Comparison of ENCODE assay signal across 10 cellular contexts in the genomic region with DNA sequence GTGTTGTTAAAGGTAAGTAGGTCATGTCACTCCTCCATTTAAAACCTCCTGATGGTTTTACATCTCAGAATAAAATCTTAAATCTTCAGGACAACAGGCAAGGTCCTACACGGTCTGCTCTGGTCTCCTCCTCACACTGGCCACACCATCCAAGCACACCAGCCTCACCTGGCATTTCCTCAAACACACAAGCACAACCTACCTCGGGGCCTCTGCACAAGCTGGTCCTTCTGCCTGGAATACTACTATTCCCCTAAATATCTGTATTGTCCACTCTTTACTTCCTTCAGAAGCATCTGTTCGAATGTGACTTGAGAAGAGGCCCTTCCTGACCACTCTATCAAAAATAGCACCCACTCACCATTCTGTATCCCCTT. TPM values are rescaled to one million over a fixed set of nuclear protein-coding genes. Genes with fewer than 3 reads are reported as not detected.
DNase-seq lines count a peak whose midpoint lies in the region; ATAC-seq and TF ChIP-seq lines count a peak whose summit lies in the region.
"Had no signal": no experiment of that assay in that cellular context is flagged by ENCODE, and none has a peak within 500 bp of the region (broad histone marks: within the 10 kb centered on the region; RNA-seq: fewer than 3 reads in every experiment).

No MANE protein-coding gene starts in this region.

- no peak overlapping the region for H3K9ac ChIP-seq in OCI-LY1 (ENCODE audit: low read length)
- H3K9ac ChIP-seq in endodermal cell (ENCODE audit: extremely low read depth, low read length, poor library complexity, severe bottlenecking): no peak overlapping the region
- H3K9ac ChIP-seq in rectal smooth muscle tissue (ENCODE audit: low read length): no peak overlapping the region

- no peak overlapping the region; the same call in 1 of the 2 replicates for H3K4me2 ChIP-seq in OCI-LY1 (ENCODE audit: low read length)

- H3K36me3 ChIP-seq in OCI-LY1 (ENCODE audit: insufficient read depth, low read length): no peaks in the 10 kb centered on the region; the same call in 1 of the 2 replicates
- no peaks in the 10 kb centered on the region for H3K36me3 ChIP-seq in endodermal cell (ENCODE audit: control insufficient read depth, insufficient read depth, low read length)
- H3K36me3 ChIP-seq in rectal smooth muscle tissue (ENCODE audit: control insufficient read depth, insufficient read depth, low read length): peaks cover 4% of the 10 kb centered on the region

- DNase-seq in Calu3: no peak
- no peak for DNase-seq in endodermal cell
- DNase-seq in iPS-NIHi7 (ENCODE audit: extremely low spot score): no peak
- no peak for DNase-seq in SHP77 treated with DMSO at 0.1 percent for 48 hours (lab: John Stamatoyannopoulos, UW)
- DNase-seq: activated gamma-delta T cell treated with Interleukin-2 at 50 U/mL for 16 hours, midbrain had no signal

- H3F3A ChIP-seq in OCI-LY1 (ENCODE audit: insufficient read depth, low read length): no peaks in the 10 kb centered on the region

- no peaks in the 10 kb centered on the region for H3K27me3 ChIP-seq in OCI-LY1 (ENCODE audit: insufficient read depth, low read length)
- no peaks in the 10 kb centered on the region for H3K27me3 ChIP-seq in endodermal cell (ENCODE audit: control insufficient read depth, insufficient read depth, low read length, poor library complexity, severe bottlenecking)
- H3K27me3 ChIP-seq in rectal smooth muscle tissue (ENCODE audit: control insufficient read depth, insufficient read depth, low read length): no peaks in the 10 kb centered on the region

- H3K27ac ChIP-seq in OCI-LY1 (ENCODE audit: low read depth, low read length, poor library complexity, severe bottlenecking) (peak overlapping the region; percentile 6), endodermal cell (ENCODE audit: low read depth, low read length) (no peak overlapping the region), rectal smooth muscle tissue (ENCODE audit: low read depth, low read length) (no peak overlapping the region)

- no peaks in the 10 kb centered on the region for H3K79me2 ChIP-seq in OCI-LY1 (ENCODE audit: insufficient read depth, low read length)

- H3K9me2 ChIP-seq in OCI-LY1 (ENCODE audit: low read depth, low read length): no peaks in the 10 kb centered on the region

- H3K27ac Mint-ChIP-seq in Calu3 (ENCODE audit: unreplicated experiment): no peak overlapping the region
- no peak overlapping the region for H3K27ac Mint-ChIP-seq in endodermal cell

- H3K27me3 Mint-ChIP-seq in Calu3 (ENCODE audit: unreplicated experiment): no peaks in the 10 kb centered on the region
- peaks cover 6% of the 10 kb centered on the region for H3K27me3 Mint-ChIP-seq in endodermal cell (ENCODE audit: insufficient read depth)

- no TSS peak for BruUV-seq in Calu3 (replicated peaks; lab: Mats Ljungman, UMichigan)

- H3K9me3 ChIP-seq in OCI-LY1 (ENCODE audit: low read length): no peaks in the 10 kb centered on the region
- no peaks in the 10 kb centered on the region for H3K9me3 ChIP-seq in endodermal cell (ENCODE audit: control insufficient read depth, low read length)

- H3K36me3 Mint-ChIP-seq in Calu3 (ENCODE audit: insufficient read depth, unreplicated experiment): peaks cover 45% of the 10 kb centered on the region
- peaks cover under 1% of the 10 kb centered on the region for H3K36me3 Mint-ChIP-seq in endodermal cell (ENCODE audit: low read depth)

- 86 to 100% methylated on average over 1 to 3 of the region's 3 CpGs for WGBS in endodermal cell (ENCODE audit: insufficient coverage in 1 of 2, insufficient read length in 1 of 2), 2 experiments

- TF ChIP-seq CTCF in Calu3 (IDR thresholded peaks at IDR 0.05; ENCODE audit: unreplicated experiment) (no peak), OCI-LY1 (IDR thresholded peaks at IDR 0.05; ENCODE audit: low read length) (no peak), endodermal cell (conservative IDR thresholded peaks at IDR 0.05) (no peak)

- H3K4me1 ChIP-seq in OCI-LY1 (ENCODE audit: insufficient read depth, low read length, severe bottlenecking): peaks cover 33% of the 10 kb centered on the region
- H3K4me1 ChIP-seq in endodermal cell (ENCODE audit: control insufficient read depth, insufficient read depth, low read length): no peaks in the 10 kb centered on the region
- peaks cover 13% of the 10 kb centered on the region for H3K4me1 ChIP-seq in rectal smooth muscle tissue (ENCODE audit: control insufficient read depth, insufficient read depth, low read length)

- H4K20me1 ChIP-seq in OCI-LY1 (ENCODE audit: insufficient read depth, low read length): no peaks in the 10 kb centered on the region

- no peak for ATAC-seq in HG02852 (IDR thresholded peaks at IDR 0.05; ENCODE audit: unreplicated experiment)

- H3K9me3 Mint-ChIP-seq in Calu3 (ENCODE audit: low read depth, unreplicated experiment): no peaks in the 10 kb centered on the region
- no peaks in the 10 kb centered on the region for H3K9me3 Mint-ChIP-seq in endodermal cell

- CTCF ChIA-PET in Calu3 (lab: Charles Lee): interaction anchor here (1.6 to 1.7 kb wide), 2 partner anchors 11 to 20 kb away, joined by 4 to 5 read pairs; no protein-coding TSS in a partner anchor

- H3K4me3 ChIP-seq in OCI-LY1 (ENCODE audit: low read depth, low read length, poor library complexity, severe bottlenecking) (no peak overlapping the region), endodermal cell (ENCODE audit: low read length) (peak overlapping the region; percentile 92), rectal smooth muscle tissue (ENCODE audit: low read length) (peak overlapping the region; percentile 90)

- H3K4me1 Mint-ChIP-seq in Calu3 (ENCODE audit: low read depth, unreplicated experiment) (peaks cover 52% of the 10 kb centered on the region), endodermal cell (peaks cover 16% of the 10 kb centered on the region)

- no peak overlapping the region for H2AFZ ChIP-seq in OCI-LY1 (ENCODE audit: low read length)

- H3K4me3 Mint-ChIP-seq in Calu3 (ENCODE audit: low read depth, unreplicated experiment) (peak overlapping the region; percentile 92), endodermal cell (peak overlapping the region; percentile 96)

- intact Hi-C loops in Calu3 (cut with micrococcal nuclease; ENCODE audit: unreplicated experiment): loop anchor here (2.0 kb wide), 1 partner anchor 45 kb away; no protein-coding TSS in a partner anchor

RNA-seq across cellular contexts. Expression of gene GORASP1, which starts 1.8 kb away (rescaled TPM):
- 54.8 and 58.6 TPM in 2 replicates for total RNA-seq in Calu3 (2022)
- 10 to 100 TPM; 47.4 to 48.9 TPM for total RNA-seq in endodermal cell
- polyA plus RNA-seq in endodermal cell (2013, experiment 1 of 2): 34.8 TPM
- 28.4 TPM for polyA plus RNA-seq in endodermal cell (2013, experiment 2 of 2)

RNA-seq across cellular contexts. Expression of gene TTC21A, which starts 1.8 kb away (rescaled TPM):
- total RNA-seq in Calu3 (2022): 8.1 and 9.1 TPM in 2 replicates
- 1 to 10 TPM; 5.7 to 5.8 TPM for total RNA-seq in endodermal cell
- 8.1 TPM for polyA plus RNA-seq in endodermal cell (2013, experiment 1 of 2)
- 7.0 TPM for polyA plus RNA-seq in endodermal cell (2013, experiment 2 of 2)

RNA-seq across cellular contexts. Expression of gene CSRNP1, which starts 47.7 kb away (rescaled TPM):
- total RNA-seq in Calu3 (2022): 12.6 and 13.4 TPM in 2 replicates
- total RNA-seq in endodermal cell: 10 to 100 TPM in 1 of 2 donors, 1 to 10 TPM in 1; 9.2 to 11.1 TPM
- 7.5 TPM for polyA plus RNA-seq in endodermal cell (2013, experiment 1 of 2)
- 8.0 TPM for polyA plus RNA-seq in endodermal cell (2013, experiment 2 of 2)

RNA-seq across cellular contexts. Expression of gene WDR48, which starts 53.9 kb away (rescaled TPM):
- total RNA-seq in Calu3 (2022) (30.7 and 34.1 TPM in 2 replicates), endodermal cell (10 to 100 TPM; 57.5 to 60.4 TPM)
- polyA plus RNA-seq in endodermal cell (2013, experiment 1 of 2): 65.4 TPM
- 57.8 TPM for polyA plus RNA-seq in endodermal cell (2013, experiment 2 of 2)

RNA-seq across cellular contexts. Expression of gene SCN11A, which starts 53.9 kb away (rescaled TPM):
- total RNA-seq in Calu3 (2022) (0.09 TPM in 1 of 2 replicates, not detected in the other), endodermal cell (under 1 TPM; 0.40 to 0.81 TPM)
- polyA plus RNA-seq in endodermal cell (2013, experiment 1 of 2): 0.32 TPM
- polyA plus RNA-seq in endodermal cell (2013, experiment 2 of 2): 0.33 TPM
- total RNA-seq: SK-MEL-5 had no signal
